ENCODE assay signal across 8 cellular contexts in the genomic region with DNA sequence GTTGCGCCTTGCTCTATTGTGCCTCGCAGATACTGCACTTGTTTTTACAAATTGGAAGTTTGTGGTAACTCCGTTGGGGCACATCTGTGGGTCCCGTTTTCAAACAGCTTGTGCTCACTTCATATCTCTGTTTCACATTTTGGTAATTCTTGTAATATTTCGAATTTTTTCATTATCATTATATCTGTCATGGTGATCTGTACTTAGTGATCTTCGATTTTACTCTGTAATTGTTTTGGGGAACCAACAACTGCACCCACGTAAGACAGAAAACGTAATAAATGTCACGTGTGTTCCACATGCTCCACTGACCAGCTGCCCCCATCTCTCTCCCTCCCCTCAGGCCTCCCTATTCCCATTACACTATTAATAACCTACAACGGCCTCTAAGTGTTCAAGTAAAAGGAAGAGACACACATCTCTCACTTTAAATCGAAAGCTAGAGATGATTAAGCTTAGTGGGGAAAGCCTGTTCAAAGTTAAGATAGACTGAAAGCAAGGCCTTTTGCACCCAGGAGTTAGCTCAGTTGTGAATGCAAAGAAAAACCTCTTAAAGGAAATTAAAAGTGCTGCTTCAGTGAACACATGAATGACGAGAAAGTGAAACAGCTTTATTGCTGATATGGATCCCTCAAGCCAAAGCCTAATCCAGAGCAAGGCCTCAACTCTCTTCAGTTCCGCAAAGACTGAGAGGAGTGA. TPM values are rescaled to one million over a fixed set of nuclear protein-coding genes. Genes with fewer than 3 reads are reported as not detected.
DNase-seq lines count a peak whose midpoint lies in the region; ATAC-seq and TF ChIP-seq lines count a peak whose summit lies in the region.

No MANE protein-coding gene starts in this region.

- no peaks in the 10 kb centered on the region for H3K36me3 ChIP-seq in CD4-positive, alpha-beta memory T cell (ENCODE audit: insufficient read depth, low read length)
- H3K36me3 ChIP-seq in GM23338 (ENCODE audit: insufficient read depth), result peaks cover 3% of the 10 kb centered on the region; the same call in 1 of the 2 replicates

- POLR2A ChIA-PET in CD4-positive, alpha-beta memory T cell (lab: Charles Lee; ENCODE audit: partially characterized antibody), result interaction anchor here (0.6 to 2.0 kb wide), 8 partner anchors 9 to 1094 kb away, joined by 3 to 8 read pairs (median 4); a partner anchor contains a TSS
- POLR2A ChIA-PET in activated CD4-positive, alpha-beta memory T cell treated with anti-CD3 and anti-CD28 coated beads, Interleukin-2, amount 10 ng/mL, durations not matched to agents 7 days and 5 days (lab: Charles Lee), result interaction anchor here (0.7 to 1.6 kb wide), 7 partner anchors 23 to 476 kb away, joined by 3 to 5 read pairs (median 4); no protein-coding TSS in a partner anchor

- H3K9me3 Mint-ChIP-seq in CD4-positive, alpha-beta memory T cell, result peaks cover 0 to 4% (median 0%) of the 10 kb centered on the region in 8 donors
- peaks cover 21% of the 10 kb centered on the region; the same call in 2 of the 3 replicates for H3K9me3 Mint-ChIP-seq in GM23338
- no peaks in the 10 kb centered on the region for H3K9me3 Mint-ChIP-seq in activated CD4-positive, alpha-beta memory T cell treated with anti-CD3 and anti-CD28 coated beads, Interleukin-2, amount 10 ng/mL, durations not matched to agents 7 days and 5 days
- peaks cover 9% of the 10 kb centered on the region for H3K9me3 Mint-ChIP-seq in mesothelial cell of epicardium

- H2AFZ ChIP-seq in GM23338, result no peak overlapping the region

- CTCF ChIA-PET in CD4-positive, alpha-beta memory T cell (lab: Charles Lee; ENCODE audit: partially characterized antibody), result interaction anchor here (0.7 to 2.8 kb wide), 21 partner anchors 8 to 351 kb away, joined by 3 to 26 read pairs (median 4); a partner anchor contains a TSS
- CTCF ChIA-PET in activated CD4-positive, alpha-beta memory T cell treated with anti-CD3 and anti-CD28 coated beads, Interleukin-2, amount 10 ng/mL, durations not matched to agents 7 days and 5 days (lab: Charles Lee), result interaction anchor here (0.7 to 2.2 kb wide), 19 partner anchors 10 to 595 kb away, joined by 3 to 15 read pairs (median 4); a partner anchor contains a TSS

- peaks cover 17% of the 10 kb centered on the region for H3K4me1 ChIP-seq in CD4-positive, alpha-beta memory T cell (ENCODE audit: insufficient read depth, low read length)
- peaks cover 13% of the 10 kb centered on the region; the same call in 1 of the 2 replicates for H3K4me1 ChIP-seq in GM23338 (ENCODE audit: insufficient read depth)

- no peaks in the 10 kb centered on the region for H4K20me1 ChIP-seq in GM23338 (replicated peaks; ENCODE audit: insufficient read depth)

- H3K4me1 Mint-ChIP-seq in CD4-positive, alpha-beta memory T cell, result peaks cover 12 to 25% (median 17%) of the 10 kb centered on the region in 4 donors
- H3K4me1 Mint-ChIP-seq in GM23338 (peaks cover 13% of the 10 kb centered on the region), mesothelial cell of epicardium (peaks cover 12% of the 10 kb centered on the region)
- H3K4me1 Mint-ChIP-seq in activated CD4-positive, alpha-beta memory T cell treated with anti-CD3 and anti-CD28 coated beads, Interleukin-2, amount 10 ng/mL, durations not matched to agents 7 days and 5 days, result peaks cover 29% of the 10 kb centered on the region

- peaks cover 5% of the 10 kb centered on the region; the same call in 1 of the 2 replicates for H3F3A ChIP-seq in GM23338 (replicated peaks; ENCODE audit: low read depth)

- H3K9me3 ChIP-seq in CD4-positive, alpha-beta memory T cell (ENCODE audit: control insufficient read depth in 1 of 2, low read length in 2 of 2), result no peaks in the 10 kb centered on the region

- intact Hi-C loops in CD4-positive, alpha-beta memory T cell (cut with micrococcal nuclease), result loop anchor here (5.0 to 10.0 kb wide), 2 partner anchors 130 to 397 kb away; a partner anchor contains a TSS

- H3K4me3 Mint-ChIP-seq in CD4-positive, alpha-beta memory T cell, result peak overlapping the region; percentile 80 to 96 (median 92)
- peak overlapping the region; percentile 63 for H3K4me3 Mint-ChIP-seq in GM23338
- peak overlapping the region; percentile 73 for H3K4me3 Mint-ChIP-seq in activated CD4-positive, alpha-beta memory T cell treated with anti-CD3 and anti-CD28 coated beads, Interleukin-2, amount 10 ng/mL, durations not matched to agents 7 days and 5 days
- H3K4me3 Mint-ChIP-seq in mesothelial cell of epicardium, result peak overlapping the region; percentile 73

- TF ChIP-seq CTCF in GM23338 (conservative IDR thresholded peaks at IDR 0.05; ENCODE audit: low read depth in 2 of 2), result no peak
- TF ChIP-seq CTCF in mesothelial cell of epicardium (IDR thresholded peaks at IDR 0.05; ENCODE audit: unreplicated experiment), result peak; percentile 5

- peaks cover 0 to 2% of the 10 kb centered on the region in 2 donors for H3K36me3 Mint-ChIP-seq in CD4-positive, alpha-beta memory T cell
- H3K36me3 Mint-ChIP-seq in GM23338 (ENCODE audit: low read depth) (peaks cover 9% of the 10 kb centered on the region; the same call in 2 of the 3 replicates), mesothelial cell of epicardium (no peaks in the 10 kb centered on the region)
- peaks cover 4% of the 10 kb centered on the region for H3K36me3 Mint-ChIP-seq in activated CD4-positive, alpha-beta memory T cell treated with anti-CD3 and anti-CD28 coated beads, Interleukin-2, amount 10 ng/mL, durations not matched to agents 7 days and 5 days (ENCODE audit: low read depth)

- H3K4me2 ChIP-seq in GM23338, result 0 out of 2 replicates have a peak overlapping the region, but pooled peaks have one; percentile 57

- H3K4me3 ChIP-seq in CD4-positive, alpha-beta memory T cell (ENCODE audit: low read length in 2 of 2), result peak overlapping the region in 1 of 2 donors; percentile 72
- H3K4me3 ChIP-seq in GM23338, result no peak overlapping the region

- H3K79me2 ChIP-seq in GM23338 (replicated peaks; ENCODE audit: insufficient read depth), result no peaks in the 10 kb centered on the region

- H3K27ac ChIP-seq in CD4-positive, alpha-beta memory T cell (ENCODE audit: low read depth, low read length), result no peak overlapping the region
- H3K27ac ChIP-seq in GM23338 (ENCODE audit: low read depth), result no peak overlapping the region

- peaks cover 2 to 3% of the 10 kb centered on the region in 2 donors for H3K27me3 Mint-ChIP-seq in CD4-positive, alpha-beta memory T cell
- peaks cover 28% of the 10 kb centered on the region for H3K27me3 Mint-ChIP-seq in GM23338 (ENCODE audit: insufficient read depth, low read depth, poor library complexity)
- peaks cover 48% of the 10 kb centered on the region for H3K27me3 Mint-ChIP-seq in activated CD4-positive, alpha-beta memory T cell treated with anti-CD3 and anti-CD28 coated beads, Interleukin-2, amount 10 ng/mL, durations not matched to agents 7 days and 5 days
- peaks cover 27% of the 10 kb centered on the region for H3K27me3 Mint-ChIP-seq in mesothelial cell of epicardium (ENCODE audit: low read depth)

- H3K9me2 ChIP-seq in GM23338 (ENCODE audit: insufficient read depth), result no peaks in the 10 kb centered on the region

- peak overlapping the region in 6 of 7 donors; percentile 70 to 89 (median 83) for H3K27ac Mint-ChIP-seq in CD4-positive, alpha-beta memory T cell
- H3K27ac Mint-ChIP-seq in GM23338 (no peak overlapping the region), mesothelial cell of epicardium (no peak overlapping the region)
- peak overlapping the region; percentile 88 for H3K27ac Mint-ChIP-seq in activated CD4-positive, alpha-beta memory T cell treated with anti-CD3 and anti-CD28 coated beads, Interleukin-2, amount 10 ng/mL, durations not matched to agents 7 days and 5 days

- ATAC-seq in GM23338 (no peak), left lobe of liver (no peak)

- DNase-seq in CD4-positive, alpha-beta memory T cell, result no peak
- DNase-seq in GM23338 (ENCODE audit: low spot score), result no peak
- DNase-seq in activated CD4-positive, alpha-beta memory T cell treated with anti-CD3 and anti-CD28 coated beads, Interleukin-2, amount 10 ng/mL, durations not matched to agents 7 days and 5 days, result no peak
- DNase-seq in mesothelial cell of epicardium (ENCODE audit: low spot score in 2 of 2, unreplicated experiment in 2 of 2), result no peak
- DNase-seq in ecto neural progenitor cell (ENCODE audit: low spot score), result no peak
- no peak for DNase-seq in left lobe of liver (ENCODE audit: low spot score)
- no peak for DNase-seq in midbrain (lab: John Stamatoyannopoulos, UW)
- no peak for DNase-seq in NCI-H128 (lab: John Stamatoyannopoulos, UW; ENCODE audit: unreplicated experiment)

- no peaks in the 10 kb centered on the region for H3K27me3 ChIP-seq in CD4-positive, alpha-beta memory T cell (ENCODE audit: insufficient read depth, low read length)
- peaks cover 33% of the 10 kb centered on the region for H3K27me3 ChIP-seq in GM23338 (ENCODE audit: insufficient read depth)

TF ChIP-seq in GM23338, 12 proteins besides CTCF, POLR2A, EP300 and RAD21 (continues in another document):
- TF ChIP-seq STAT1 (IDR thresholded peaks at IDR 0.05; ENCODE audit: unreplicated experiment), result no peak
- no peak for TF ChIP-seq EZH2phosphoT487 (IDR thresholded peaks at IDR 0.05; ENCODE audit: unreplicated experiment)
- TF ChIP-seq, protein P1, sequence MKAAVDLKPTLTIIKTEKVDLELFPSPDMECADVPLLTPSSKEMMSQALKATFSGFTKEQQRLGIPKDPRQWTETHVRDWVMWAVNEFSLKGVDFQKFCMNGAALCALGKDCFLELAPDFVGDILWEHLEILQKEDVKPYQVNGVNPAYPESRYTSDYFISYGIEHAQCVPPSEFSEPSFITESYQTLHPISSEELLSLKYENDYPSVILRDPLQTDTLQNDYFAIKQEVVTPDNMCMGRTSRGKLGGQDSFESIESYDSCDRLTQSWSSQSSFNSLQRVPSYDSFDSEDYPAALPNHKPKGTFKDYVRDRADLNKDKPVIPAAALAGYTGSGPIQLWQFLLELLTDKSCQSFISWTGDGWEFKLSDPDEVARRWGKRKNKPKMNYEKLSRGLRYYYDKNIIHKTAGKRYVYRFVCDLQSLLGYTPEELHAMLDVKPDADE (IDR thresholded peaks at IDR 0.05), result no peak
- no peak for TF ChIP-seq NANOG (IDR thresholded peaks at IDR 0.05; ENCODE audit: borderline replicate concordance)
- TF ChIP-seq ZNF114 (CRISPR knock-in tag; IDR thresholded peaks at IDR 0.05), result no peak

RNA-seq across cellular contexts. Expression of a gene that starts 26.9 kb away (rescaled TPM):
- not detected for total RNA-seq in CD4-positive, alpha-beta memory T cell
- polyA plus RNA-seq in CD4-positive, alpha-beta memory T cell, result under 1 TPM in 1 of 2 donors, not detected in 1; 0.30 TPM
- total RNA-seq in GM23338 (2014; rRNA removed; shearing (Covaris generic)), result not detected in 2 replicates
- 0.14 TPM in 1 of 2 replicates, not detected in the other for polyA plus RNA-seq in GM23338 (2016; fragmentation: Nextera tagmentation; extraction: Ambion mirVana)
- not detected for total RNA-seq in activated CD4-positive, alpha-beta memory T cell treated with anti-CD3 and anti-CD28 coated beads, Interleukin-2, amount 10 ng/mL, durations not matched to agents 7 days and 5 days
- not detected in 3 replicates for total RNA-seq in mesothelial cell of epicardium
- total RNA-seq in left lobe of liver, result not detected

Comparison
In these comparisons a context has a peak if more than half of its experiments do, and no peak if none do; other contexts are left out.
1. H3K27ac Mint-ChIP-seq: peak in CD4-positive, alpha-beta memory T cell (6 of 7) and activated CD4-positive, alpha-beta memory T cell treated with anti-CD3 and anti-CD28 coated beads, Interleukin-2, amount 10 ng/mL, durations not matched to agents 7 days and 5 days (single experiment); none in GM23338 (single experiment) and mesothelial cell of epicardium (single experiment).
2. Peak in every context shown above with its lines, with median percentiles within 50 percentile points of each other: H3K4me3 Mint-ChIP-seq.